Comparison of ENCODE assay signal across 25 cellular contexts in the genomic region with DNA sequence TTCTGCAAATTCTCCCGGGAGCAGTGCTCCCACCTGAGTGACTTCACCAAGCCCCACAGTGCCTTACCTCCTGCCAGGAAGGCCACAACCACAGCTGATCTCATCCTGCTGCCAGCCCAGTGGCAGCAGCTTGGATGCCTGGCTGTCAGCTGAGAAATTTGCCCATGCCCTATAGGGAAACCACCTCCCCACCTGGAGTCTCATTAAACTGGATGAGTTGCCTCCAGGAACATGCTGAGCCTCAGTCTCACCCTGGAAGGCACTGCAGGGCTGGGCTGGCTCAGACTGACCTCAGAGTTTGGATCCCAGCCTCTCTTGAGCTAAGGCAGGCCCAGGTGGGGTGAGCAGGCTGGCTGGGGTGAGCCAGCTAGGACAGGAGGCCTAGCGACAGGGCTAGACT. TPM values are rescaled to one million over a fixed set of nuclear protein-coding genes. Genes with fewer than 3 reads are reported as not detected.
"Had no signal": no experiment of that assay in that cellular context is flagged by ENCODE, and none has a peak within 500 bp of the region (broad histone marks: within the 10 kb centered on the region; RNA-seq: fewer than 3 reads in every experiment).

No MANE protein-coding gene starts in this region.

- H3K4me1 ChIP-seq: breast epithelium, left lung, neural progenitor cell, prostate gland, right lobe of liver, upper lobe of left lung had no signal

- H3K9me3 ChIP-seq: breast epithelium, esophagus muscularis mucosa, left lung, mucosa of descending colon, prostate gland, right lobe of liver, thoracic aorta, upper lobe of left lung had no signal

- H3K27me3 ChIP-seq: breast epithelium, esophagus muscularis mucosa, left lung, neural progenitor cell, right lobe of liver, upper lobe of left lung had no signal

- ATAC-seq: activated T-cell treated with anti-CD3 and anti-CD28 coated beads, Interleukin-2, amount 50 U/mL, for 4 hours; left lung; mucosa of descending colon; right lobe of liver had no signal

- DNase-seq: activated CD4-positive, alpha-beta T cell treated with anti-CD3 and anti-CD28 coated beads, Interleukin-2, amount 50 U/mL, for 1 hour; activated CD4-positive, CD25-positive, alpha-beta regulatory T cell treated with anti-CD3 and anti-CD28 coated beads, Interleukin-2, amount 50 U/mL, for 72 hours; activated CD8-positive, alpha-beta memory T cell treated with anti-CD3 and anti-CD28 coated beads, Interleukin-2, amount 50 U/mL, for 4 hours; activated naive CD4-positive, alpha-beta T cell treated with anti-CD3 and anti-CD28 coated beads, Interleukin-2, amount 10 ng/mL, durations not matched to agents 7 days and 5 days; activated T-cell treated with anti-CD3 and anti-CD28 coated beads, Interleukin-2, amount 50 U/mL, for 4 hours; aorta; effector memory CD4-positive, alpha-beta T cell; glutamatergic neuron; kidney; left lung; mucosa of descending colon; naive B cell; stimulated activated CD4-positive, alpha-beta T cell treated with anti-CD3 and anti-CD28 coated beads, Interleukin-4, amount 100 ng/mL, for 1 hour; T-helper 2 cell; upper lobe of left lung had no signal

- H3K36me3 ChIP-seq: breast epithelium, esophagus muscularis mucosa, left lung, neural progenitor cell, prostate gland, right lobe of liver, thoracic aorta, upper lobe of left lung had no signal

- H3K27ac ChIP-seq: breast epithelium, left lung, neural progenitor cell, prostate gland, right lobe of liver, thoracic aorta, upper lobe of left lung, VCaP had no signal

- H3K9me3 Mint-ChIP-seq: activated naive CD4-positive, alpha-beta T cell treated with anti-CD3 and anti-CD28 coated beads, Interleukin-2, amount 10 ng/mL, durations not matched to agents 7 days and 5 days; activated T-cell treated with anti-CD3 and anti-CD28 coated beads, Interleukin-2, amount 50 U/mL, for 4 hours; dendritic cell treated with granulocyte-macrophage colony-stimulating factor and Interleukin-4, amounts not matched to agents 40 ng/mL and 50 ng/mL, for 4 days; memory B cell; naive B cell; neural progenitor cell had no signal

- H3K36me3 Mint-ChIP-seq: activated naive CD4-positive, alpha-beta T cell treated with anti-CD3 and anti-CD28 coated beads, Interleukin-2, amount 10 ng/mL, durations not matched to agents 7 days and 5 days; memory B cell; naive B cell; neural progenitor cell had no signal

- H3K4me1 Mint-ChIP-seq: memory B cell, naive B cell, neural progenitor cell had no signal

- H3K4me3 ChIP-seq: breast epithelium, esophagus muscularis mucosa, left lung, mucosa of descending colon, neural progenitor cell, prostate gland, right lobe of liver, smooth muscle cell, thoracic aorta, upper lobe of left lung had no signal

- H3K27ac Mint-ChIP-seq: activated naive CD4-positive, alpha-beta T cell treated with anti-CD3 and anti-CD28 coated beads, Interleukin-2, amount 10 ng/mL, durations not matched to agents 7 days and 5 days; dendritic cell treated with granulocyte-macrophage colony-stimulating factor and Interleukin-4, amounts not matched to agents 40 ng/mL and 50 ng/mL, for 4 days; memory B cell; naive B cell; neural progenitor cell had no signal

- H3K4me3 Mint-ChIP-seq: activated naive CD4-positive, alpha-beta T cell treated with anti-CD3 and anti-CD28 coated beads, Interleukin-2, amount 10 ng/mL, durations not matched to agents 7 days and 5 days; activated T-cell treated with anti-CD3 and anti-CD28 coated beads, Interleukin-2, amount 50 U/mL, for 4 hours; dendritic cell treated with granulocyte-macrophage colony-stimulating factor and Interleukin-4, amounts not matched to agents 40 ng/mL and 50 ng/mL, for 4 days; memory B cell; naive B cell; neural progenitor cell had no signal

RNA-seq across cellular contexts. Expression of gene REEP1, which starts 23.3 kb away (rescaled TPM):
- total RNA-seq: smooth muscle cell had no signal
- polyA plus RNA-seq: smooth muscle cell had no signal
